ENCODE assay signal across 10 cellular contexts in the genomic region with DNA sequence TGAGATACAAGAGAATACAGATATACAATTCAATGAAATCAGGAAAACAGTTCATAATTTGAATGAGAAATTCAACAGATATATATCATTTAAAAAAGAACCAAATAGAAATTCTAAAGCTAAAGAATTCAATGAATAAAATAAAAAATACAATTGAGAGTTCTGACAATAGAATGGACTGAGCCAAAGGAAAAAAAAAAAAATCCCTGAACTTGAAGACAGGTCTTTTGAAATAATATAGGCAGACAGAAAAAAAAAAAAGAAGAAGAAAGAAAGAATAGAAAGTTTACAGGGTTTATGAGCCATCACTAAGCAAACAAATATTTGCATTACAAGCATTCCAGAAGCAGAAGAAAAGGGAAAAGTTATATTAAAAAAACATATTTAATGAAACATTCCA. TPM values are rescaled to one million over a fixed set of nuclear protein-coding genes. Genes with fewer than 3 reads are reported as not detected.
"Had no signal": no experiment of that assay in that cellular context is flagged by ENCODE, and none has a peak within 500 bp of the region (broad histone marks: within the 10 kb centered on the region; RNA-seq: fewer than 3 reads in every experiment).

No MANE protein-coding gene starts in this region.

- H2AFZ ChIP-seq: GM23338 had no signal

- H3K27ac ChIP-seq: KMS-11 had no signal

- H3K4me1 ChIP-seq: HAP-1 had no signal

- H3K4me3 Mint-ChIP-seq: GM23338 had no signal

- H3K4me3 ChIP-seq: GM23338, HAP-1 had no signal

- H3K27ac Mint-ChIP-seq: GM23338 had no signal

- DNase-seq: IMR-90, KBM-7 had no signal

- FAIRE-seq: H1, H54, HTR-8/SVneo had no signal

- H3K4me2 ChIP-seq: GM23338, KMS-11 had no signal

- ATAC-seq: GM23338, HCT116 had no signal

- H3K9me3 ChIP-seq: HAP-1 had no signal

- H3K9ac ChIP-seq: KMS-11 had no signal

- H3K36me3 ChIP-seq: HAP-1 had no signal

RNA-seq across cellular contexts. Expression of a gene that starts 12.9 kb away (rescaled TPM):
- total RNA-seq: H1, HT-29 had no signal
- polyA plus RNA-seq: GM23338 had no signal

RNA-seq across cellular contexts. Expression of a gene that starts 44.4 kb away (rescaled TPM):
- total RNA-seq: GM23338, H1, HT-29, IMR-90 had no signal
- polyA plus RNA-seq: GM23338, H1, IMR-90 had no signal

RNA-seq across cellular contexts. Expression of a gene that starts 58.9 kb away (rescaled TPM):
- total RNA-seq: GM23338, H1, HT-29, IMR-90 had no signal
- polyA plus RNA-seq: IMR-90 had no signal
